In the genomic region with DNA sequence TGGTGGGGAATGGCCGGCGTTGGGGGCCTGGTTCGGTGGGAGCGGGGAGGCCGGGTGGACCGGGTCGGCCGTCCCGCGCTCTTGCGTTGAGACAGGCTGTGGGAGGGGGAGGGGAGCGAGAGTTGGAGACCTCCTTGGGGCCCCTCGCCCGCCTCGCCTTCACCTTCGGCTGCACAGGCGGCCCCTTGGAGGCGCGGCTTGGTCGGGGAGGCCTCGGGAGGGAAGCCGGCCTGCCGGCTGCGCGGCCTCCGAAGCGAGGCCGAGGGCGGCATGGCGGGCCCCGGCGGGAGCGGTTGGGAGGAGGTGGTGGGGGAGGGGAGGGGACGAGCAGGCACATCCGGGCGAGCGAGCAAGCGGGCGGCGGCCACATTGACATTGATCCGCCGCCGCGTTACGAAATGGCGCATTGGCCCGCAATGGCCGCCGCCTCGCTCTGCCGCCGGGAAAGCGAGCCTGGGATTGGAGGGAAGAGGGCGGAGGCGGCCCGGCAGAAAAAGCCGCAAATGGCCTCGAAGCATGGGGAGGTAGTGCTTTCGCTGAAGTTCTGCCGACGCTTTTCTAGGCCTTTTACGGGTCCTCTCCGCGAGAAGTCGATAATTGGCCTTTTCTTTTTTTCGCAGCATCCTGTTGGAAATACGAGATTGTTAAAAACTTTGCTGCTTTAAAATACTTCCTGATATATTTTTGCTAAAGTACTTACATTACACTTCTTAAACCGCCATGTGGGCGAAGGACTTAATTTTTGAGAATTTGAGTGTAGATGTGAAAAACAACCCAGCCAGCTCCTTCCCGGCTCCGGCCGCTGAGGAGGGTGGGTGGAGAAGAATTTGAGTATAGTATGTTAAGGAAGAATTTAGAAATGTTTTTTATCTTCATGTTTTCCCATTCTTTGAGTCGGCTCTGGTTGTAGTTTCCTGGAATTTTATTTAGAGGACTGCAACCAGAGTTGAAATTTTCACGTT, we compare ENCODE assay signal across 1 cellular context.
TF ChIP-seq lines count a peak whose summit lies in the region.

No MANE protein-coding gene starts in this region.

TF ChIP-seq in HepG2, 621 proteins besides CTCF, POLR2A, EP300 and RAD21 (continues in another document):
- TF ChIP-seq SP4 (CRISPR knock-in tag; IDR thresholded peaks at IDR 0.05) (no peak; the same call in 1 of the 2 replicates), ELF4 (CRISPR knock-in tag; IDR thresholded peaks at IDR 0.05; ENCODE audit: borderline replicate concordance) (no peak; the same call in 1 of the 2 replicates), KMT2A (CRISPR knock-in tag; IDR thresholded peaks at IDR 0.05) (peak; percentile 98), ZNF501 (CRISPR knock-in tag; IDR thresholded peaks at IDR 0.05) (no peak), HOXD1 (CRISPR knock-in tag; IDR thresholded peaks at IDR 0.05) (peak; percentile 72; the same call in 1 of the 2 replicates), CHD2 (IDR thresholded peaks at IDR 0.05; ENCODE audit: low read depth, low read length) (peak; percentile 76), ZSCAN12 (CRISPR knock-in tag; IDR thresholded peaks at IDR 0.05) (no peak), RARG (CRISPR knock-in tag; IDR thresholded peaks at IDR 0.05; ENCODE audit: low read depth) (no peak), PTBP1 (IDR thresholded peaks at IDR 0.05; ENCODE audit: low read depth, low read length, poor library complexity, severe bottlenecking) (no peak), HDAC6 (IDR thresholded peaks at IDR 0.05; ENCODE audit: low read depth, low read length) (0 out of 2 replicates have a peak, but pooled peaks have one; percentile 49), NR2F2 (IDR thresholded peaks at IDR 0.05; ENCODE audit: borderline replicate concordance, low read depth) (no peak), ZBTB42 (CRISPR knock-in tag; IDR thresholded peaks at IDR 0.05) (no peak), SAP130 (CRISPR knock-in tag; IDR thresholded peaks at IDR 0.05; ENCODE audit: low read depth) (peak; percentile 94), SNRNP70 (IDR thresholded peaks at IDR 0.05; ENCODE audit: low read depth, low read length) (no peak), ISX (CRISPR knock-in tag; conservative IDR thresholded peaks at IDR 0.05) (no peak), SP2 (CRISPR knock-in tag; IDR thresholded peaks at IDR 0.05) (peak; percentile 51; the same call in 1 of the 2 replicates), SRSF9 (IDR thresholded peaks at IDR 0.05; ENCODE audit: borderline replicate concordance, insufficient read depth, low read depth, low read length, poor library complexity, severe bottlenecking) (no peak), KMT2B (CRISPR knock-in tag; IDR thresholded peaks at IDR 0.05) (peak; percentile 86), KDM1A (CRISPR knock-in tag; IDR thresholded peaks at IDR 0.05) (no peak), JUN (CRISPR knock-in tag; IDR thresholded peaks at IDR 0.05) (no peak), MTA3 (CRISPR knock-in tag; IDR thresholded peaks at IDR 0.05) (no peak), ZMYM4 (CRISPR knock-in tag; IDR thresholded peaks at IDR 0.05) (peak; percentile 78; the same call in 1 of the 2 replicates), CCAR2 (optimal IDR thresholded peaks at IDR 0.05; ENCODE audit: low read depth, low read length) (no peak), NFE2 (CRISPR knock-in tag; IDR thresholded peaks at IDR 0.05) (0 out of 2 replicates have a peak, but pooled peaks have one; percentile 27), TOE1 (CRISPR knock-in tag; IDR thresholded peaks at IDR 0.05) (0 out of 2 replicates have a peak, but pooled peaks have one; percentile 81), ZNF143 (CRISPR knock-in tag; IDR thresholded peaks at IDR 0.05) (peak; percentile 59; the same call in 1 of the 2 replicates), YEATS4 (CRISPR knock-in tag; IDR thresholded peaks at IDR 0.05; ENCODE audit: borderline replicate concordance) (no peak; the same call in none of the 2 replicates), ZNF12 (CRISPR knock-in tag; IDR thresholded peaks at IDR 0.05) (peak; percentile 74; the same call in 1 of the 2 replicates)
- TF ChIP-seq, protein P1, sequence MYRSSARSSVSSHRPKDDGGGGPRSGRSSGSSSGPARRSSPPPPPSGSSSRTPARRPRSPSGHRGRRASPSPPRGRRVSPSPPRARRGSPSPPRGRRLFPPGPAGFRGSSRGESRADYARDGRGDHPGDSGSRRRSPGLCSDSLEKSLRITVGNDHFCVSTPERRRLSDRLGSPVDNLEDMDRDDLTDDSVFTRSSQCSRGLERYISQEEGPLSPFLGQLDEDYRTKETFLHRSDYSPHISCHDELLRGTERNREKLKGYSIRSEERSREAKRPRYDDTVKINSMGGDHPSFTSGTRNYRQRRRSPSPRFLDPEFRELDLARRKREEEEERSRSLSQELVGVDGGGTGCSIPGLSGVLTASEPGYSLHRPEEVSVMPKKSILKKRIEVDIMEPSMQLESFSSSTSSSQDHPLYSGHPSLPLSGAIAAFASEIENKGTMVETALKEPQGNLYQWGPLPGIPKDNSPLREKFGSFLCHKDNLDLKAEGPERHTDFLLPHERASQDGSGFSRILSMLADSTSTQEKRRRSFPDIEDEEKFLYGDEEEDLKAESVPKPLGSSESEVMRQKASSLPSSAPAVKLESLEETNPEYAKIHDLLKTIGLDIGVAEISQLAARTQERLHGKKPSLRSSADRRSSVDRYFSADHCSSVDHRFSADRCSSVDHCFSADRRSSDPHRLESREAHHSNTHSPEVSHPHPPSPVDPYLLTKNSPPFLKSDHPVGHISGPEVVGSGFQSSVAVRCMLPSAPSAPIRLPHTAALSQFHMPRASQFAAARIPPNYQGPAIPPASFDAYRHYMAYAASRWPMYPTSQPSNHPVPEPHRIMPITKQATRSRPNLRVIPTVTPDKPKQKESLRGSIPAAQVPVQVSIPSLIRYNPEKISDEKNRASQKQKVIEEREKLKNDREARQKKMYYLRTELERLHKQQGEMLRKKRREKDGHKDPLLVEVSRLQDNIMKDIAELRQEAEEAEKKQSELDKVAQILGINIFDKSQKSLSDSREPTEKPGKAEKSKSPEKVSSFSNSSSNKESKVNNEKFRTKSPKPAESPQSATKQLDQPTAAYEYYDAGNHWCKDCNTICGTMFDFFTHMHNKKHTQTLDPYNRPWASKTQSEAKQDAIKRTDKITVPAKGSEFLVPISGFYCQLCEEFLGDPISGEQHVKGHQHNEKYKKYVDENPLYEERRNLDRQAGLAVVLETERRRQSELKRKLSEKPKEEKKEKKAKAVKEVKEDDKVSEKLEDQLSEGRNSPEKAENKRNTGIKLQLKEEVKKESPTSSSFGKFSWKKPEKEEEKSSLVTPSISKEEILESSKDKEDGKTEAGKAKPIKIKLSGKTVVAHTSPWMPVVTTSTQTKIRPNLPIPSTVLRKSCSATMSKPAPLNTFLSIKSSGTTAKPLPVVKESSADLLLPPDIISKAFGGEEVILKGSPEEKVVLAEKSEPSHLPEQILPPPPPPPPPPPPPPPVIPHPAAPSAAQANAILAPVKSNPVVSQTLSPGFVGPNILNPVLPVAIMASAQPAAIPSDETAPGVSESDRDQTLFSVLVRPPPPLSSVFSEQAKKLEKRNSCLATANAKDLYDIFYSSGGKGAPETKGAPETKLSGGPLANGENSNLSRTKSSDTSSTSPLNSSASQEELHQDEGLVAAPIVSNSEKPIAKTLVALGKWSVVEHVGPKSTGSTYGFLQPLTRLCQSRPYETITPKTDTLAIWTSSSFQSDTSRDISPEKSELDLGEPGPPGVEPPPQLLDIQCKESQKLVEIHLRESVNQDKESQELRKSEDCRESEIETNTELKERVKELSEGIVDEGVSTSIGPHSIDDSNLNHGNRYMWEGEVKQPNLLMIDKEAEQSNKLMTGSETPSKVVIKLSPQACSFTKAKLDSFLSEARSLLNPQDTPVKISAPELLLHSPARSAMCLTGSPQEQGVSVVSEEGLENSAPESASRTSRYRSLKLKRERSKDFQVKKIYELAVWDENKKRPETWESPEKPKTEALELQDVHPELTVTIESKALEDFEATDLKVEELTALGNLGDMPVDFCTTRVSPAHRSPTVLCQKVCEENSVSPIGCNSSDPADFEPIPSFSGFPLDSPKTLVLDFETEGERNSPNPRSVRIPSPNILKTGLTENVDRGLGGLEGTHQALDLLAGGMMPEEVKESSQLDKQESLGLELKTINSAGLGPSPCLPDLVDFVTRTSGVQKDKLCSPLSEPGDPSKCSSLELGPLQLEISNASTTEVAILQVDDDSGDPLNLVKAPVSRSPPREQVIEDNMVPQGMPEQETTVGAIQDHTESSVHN (CRISPR knock-in tag; IDR thresholded peaks at IDR 0.05), result no peak
- TF ChIP-seq, protein P2, sequence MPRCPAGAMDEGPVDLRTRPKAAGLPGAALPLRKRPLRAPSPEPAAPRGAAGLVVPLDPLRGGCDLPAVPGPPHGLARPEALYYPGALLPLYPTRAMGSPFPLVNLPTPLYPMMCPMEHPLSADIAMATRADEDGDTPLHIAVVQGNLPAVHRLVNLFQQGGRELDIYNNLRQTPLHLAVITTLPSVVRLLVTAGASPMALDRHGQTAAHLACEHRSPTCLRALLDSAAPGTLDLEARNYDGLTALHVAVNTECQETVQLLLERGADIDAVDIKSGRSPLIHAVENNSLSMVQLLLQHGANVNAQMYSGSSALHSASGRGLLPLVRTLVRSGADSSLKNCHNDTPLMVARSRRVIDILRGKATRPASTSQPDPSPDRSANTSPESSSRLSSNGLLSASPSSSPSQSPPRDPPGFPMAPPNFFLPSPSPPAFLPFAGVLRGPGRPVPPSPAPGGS (CRISPR knock-in tag; IDR thresholded peaks at IDR 0.05), result 0 out of 2 replicates have a peak, but pooled peaks have one; percentile 6
- TF ChIP-seq, protein P3, sequence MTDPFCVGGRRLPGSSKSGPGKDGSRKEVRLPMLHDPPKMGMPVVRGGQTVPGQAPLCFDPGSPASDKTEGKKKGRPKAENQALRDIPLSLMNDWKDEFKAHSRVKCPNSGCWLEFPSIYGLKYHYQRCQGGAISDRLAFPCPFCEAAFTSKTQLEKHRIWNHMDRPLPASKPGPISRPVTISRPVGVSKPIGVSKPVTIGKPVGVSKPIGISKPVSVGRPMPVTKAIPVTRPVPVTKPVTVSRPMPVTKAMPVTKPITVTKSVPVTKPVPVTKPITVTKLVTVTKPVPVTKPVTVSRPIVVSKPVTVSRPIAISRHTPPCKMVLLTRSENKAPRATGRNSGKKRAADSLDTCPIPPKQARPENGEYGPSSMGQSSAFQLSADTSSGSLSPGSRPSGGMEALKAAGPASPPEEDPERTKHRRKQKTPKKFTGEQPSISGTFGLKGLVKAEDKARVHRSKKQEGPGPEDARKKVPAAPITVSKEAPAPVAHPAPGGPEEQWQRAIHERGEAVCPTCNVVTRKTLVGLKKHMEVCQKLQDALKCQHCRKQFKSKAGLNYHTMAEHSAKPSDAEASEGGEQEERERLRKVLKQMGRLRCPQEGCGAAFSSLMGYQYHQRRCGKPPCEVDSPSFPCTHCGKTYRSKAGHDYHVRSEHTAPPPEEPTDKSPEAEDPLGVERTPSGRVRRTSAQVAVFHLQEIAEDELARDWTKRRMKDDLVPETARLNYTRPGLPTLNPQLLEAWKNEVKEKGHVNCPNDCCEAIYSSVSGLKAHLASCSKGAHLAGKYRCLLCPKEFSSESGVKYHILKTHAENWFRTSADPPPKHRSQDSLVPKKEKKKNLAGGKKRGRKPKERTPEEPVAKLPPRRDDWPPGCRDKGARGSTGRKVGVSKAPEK (CRISPR knock-in tag; IDR thresholded peaks at IDR 0.05; ENCODE audit: borderline replicate concordance), result 0 out of 2 replicates have a peak, but pooled peaks have one; percentile 62
- TF ChIP-seq, protein P4, sequence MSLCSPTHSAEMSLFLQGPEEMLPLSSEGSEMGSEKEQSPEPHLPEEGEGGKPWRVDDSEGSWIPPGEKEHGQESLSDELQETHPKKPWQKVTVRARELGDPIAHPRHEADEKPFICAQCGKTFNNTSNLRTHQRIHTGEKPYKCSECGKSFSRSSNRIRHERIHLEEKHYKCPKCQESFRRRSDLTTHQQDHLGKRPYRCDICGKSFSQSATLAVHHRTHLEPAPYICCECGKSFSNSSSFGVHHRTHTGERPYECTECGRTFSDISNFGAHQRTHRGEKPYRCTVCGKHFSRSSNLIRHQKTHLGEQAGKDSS (CRISPR knock-in tag; IDR thresholded peaks at IDR 0.05; ENCODE audit: borderline replicate concordance, low read depth), result peak; percentile 89; the same call in 1 of the 2 replicates
- TF ChIP-seq, protein P5, sequence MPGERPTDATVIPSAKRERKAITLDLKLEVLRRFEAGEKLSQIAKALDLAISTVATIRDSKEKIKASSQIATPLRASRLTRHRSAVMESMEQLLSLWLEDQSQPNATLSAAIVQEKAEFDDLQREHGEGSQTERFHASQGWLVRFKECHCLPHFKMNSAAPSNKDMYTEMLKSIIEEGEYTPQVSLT (CRISPR knock-in tag; IDR thresholded peaks at IDR 0.05; ENCODE audit: borderline replicate concordance, low read depth), result no peak
- TF ChIP-seq, protein P6, sequence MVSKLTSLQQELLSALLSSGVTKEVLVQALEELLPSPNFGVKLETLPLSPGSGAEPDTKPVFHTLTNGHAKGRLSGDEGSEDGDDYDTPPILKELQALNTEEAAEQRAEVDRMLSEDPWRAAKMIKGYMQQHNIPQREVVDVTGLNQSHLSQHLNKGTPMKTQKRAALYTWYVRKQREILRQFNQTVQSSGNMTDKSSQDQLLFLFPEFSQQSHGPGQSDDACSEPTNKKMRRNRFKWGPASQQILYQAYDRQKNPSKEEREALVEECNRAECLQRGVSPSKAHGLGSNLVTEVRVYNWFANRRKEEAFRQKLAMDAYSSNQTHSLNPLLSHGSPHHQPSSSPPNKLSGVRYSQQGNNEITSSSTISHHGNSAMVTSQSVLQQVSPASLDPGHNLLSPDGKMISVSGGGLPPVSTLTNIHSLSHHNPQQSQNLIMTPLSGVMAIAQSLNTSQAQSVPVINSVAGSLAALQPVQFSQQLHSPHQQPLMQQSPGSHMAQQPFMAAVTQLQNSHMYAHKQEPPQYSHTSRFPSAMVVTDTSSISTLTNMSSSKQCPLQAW (CRISPR knock-in tag; IDR thresholded peaks at IDR 0.05), result peak; percentile 51; the same call in 1 of the 2 replicates
